In genomic region chr5:147935032-147935431, GRCh38 we compare ENCODE assay signal across 9 cellular contexts. TPM values are rescaled to one million over a fixed set of nuclear protein-coding genes. Genes with fewer than 3 reads are reported as not detected.
A peak's percentile ranks its signal among the peaks of the same experiment; 100 is the strongest.
DNase-seq lines count a peak whose midpoint lies in the region; ATAC-seq, FAIRE-seq and TF ChIP-seq lines count a peak whose summit lies in the region.
"Had no signal": no experiment of that assay in that cellular context is flagged by ENCODE, and none has a peak within 500 bp of the region (broad histone marks: within the 10 kb centered on the region; RNA-seq: fewer than 3 reads in every experiment).

No MANE protein-coding gene starts in this region.

- ATAC-seq in activated T-cell treated with anti-CD3 and anti-CD28 coated beads, Interleukin-2, amount 50 U/mL, for 4 hours: no peak
- ATAC-seq in effector memory CD8-positive, alpha-beta T cell (replicated peaks): no peak

- H3K4me3 ChIP-seq in NB4 (ENCODE audit: low read depth, low read length): no peak overlapping the region

- no peaks in the 10 kb centered on the region for H3K4me1 Mint-ChIP-seq in activated T-cell treated with anti-CD3 and anti-CD28 coated beads, Interleukin-2, amount 50 U/mL, for 4 hours (ENCODE audit: low read depth)
- no peaks in the 10 kb centered on the region for H3K4me1 Mint-ChIP-seq in effector memory CD8-positive, alpha-beta T cell (ENCODE audit: low read depth in 2 of 2)

- intact Hi-C loops in posterior cingulate gyrus (cut with DNase I): no loop called here

- H3K27ac Mint-ChIP-seq in effector memory CD8-positive, alpha-beta T cell: no peak overlapping the region
- H3K27ac Mint-ChIP-seq: dendritic cell treated with granulocyte-macrophage colony-stimulating factor and Interleukin-4, amounts not matched to agents 40 ng/mL and 50 ng/mL, for 4 days had no signal

- no peak for TF ChIP-seq POLR2A in NB4 (IDR thresholded peaks at IDR 0.05; ENCODE audit: extremely low read depth, insufficient read length)

- H3K27me3 Mint-ChIP-seq in activated T-cell treated with anti-CD3 and anti-CD28 coated beads, Interleukin-2, amount 50 U/mL, for 4 hours (ENCODE audit: low read depth): no peaks in the 10 kb centered on the region
- peaks cover 0 to 6% of the 10 kb centered on the region in 2 donors for H3K27me3 Mint-ChIP-seq in effector memory CD8-positive, alpha-beta T cell
- H3K27me3 Mint-ChIP-seq: dendritic cell treated with granulocyte-macrophage colony-stimulating factor and Interleukin-4, amounts not matched to agents 40 ng/mL and 50 ng/mL, for 4 days had no signal

- DNase-seq in DMS153 (lab: John Stamatoyannopoulos, UW) (peak; percentile 20), NB4 (ENCODE audit: low read depth) (peak; percentile 63), amniotic stem cell (lab: John Stamatoyannopoulos, UW) (peak; percentile 29), iPS-NIHi7 (ENCODE audit: extremely low spot score) (peak; percentile 63), posterior cingulate gyrus (no peak), RCC 7860 (ENCODE audit: low spot score) (no peak)
- DNase-seq in activated T-cell treated with anti-CD3 and anti-CD28 coated beads, Interleukin-2, amount 50 U/mL, for 4 hours: no peak
- no peak for DNase-seq in effector memory CD8-positive, alpha-beta T cell

- H3K9me3 Mint-ChIP-seq in activated T-cell treated with anti-CD3 and anti-CD28 coated beads, Interleukin-2, amount 50 U/mL, for 4 hours: no peaks in the 10 kb centered on the region
- no peaks in the 10 kb centered on the region for H3K9me3 Mint-ChIP-seq in effector memory CD8-positive, alpha-beta T cell
- H3K9me3 Mint-ChIP-seq: dendritic cell treated with granulocyte-macrophage colony-stimulating factor and Interleukin-4, amounts not matched to agents 40 ng/mL and 50 ng/mL, for 4 days had no signal

- no peak for FAIRE-seq in RCC 7860 (lab: Jason Lieb, UNC)

- TF ChIP-seq CTCF in NB4 (IDR thresholded peaks at IDR 0.05; ENCODE audit: low read depth, low read length): peak; percentile 14

- no peaks in the 10 kb centered on the region for H3K36me3 Mint-ChIP-seq in activated T-cell treated with anti-CD3 and anti-CD28 coated beads, Interleukin-2, amount 50 U/mL, for 4 hours (ENCODE audit: insufficient read depth)
- no peaks in the 10 kb centered on the region for H3K36me3 Mint-ChIP-seq in effector memory CD8-positive, alpha-beta T cell (ENCODE audit: insufficient read depth)

- no peak overlapping the region for H3K4me3 Mint-ChIP-seq in activated T-cell treated with anti-CD3 and anti-CD28 coated beads, Interleukin-2, amount 50 U/mL, for 4 hours
- H3K4me3 Mint-ChIP-seq in effector memory CD8-positive, alpha-beta T cell: no peak overlapping the region
- H3K4me3 Mint-ChIP-seq: dendritic cell treated with granulocyte-macrophage colony-stimulating factor and Interleukin-4, amounts not matched to agents 40 ng/mL and 50 ng/mL, for 4 days had no signal

RNA-seq across cellular contexts. Expression of gene C5orf46, which starts 28.7 kb away (rescaled TPM):
- total RNA-seq in activated T-cell treated with anti-CD3 and anti-CD28 coated beads, Interleukin-2, amount 50 U/mL, for 4 hours: not detected

RNA-seq across cellular contexts. Expression of gene SCGB3A2, which starts 56.5 kb away (rescaled TPM):
- under 1 TPM in 1 of 3 donors, not detected in 2; 0.90 TPM for total RNA-seq in activated T-cell treated with anti-CD3 and anti-CD28 coated beads, Interleukin-2, amount 50 U/mL, for 4 hours

Comparison
In these comparisons a context has a peak if more than half of its experiments do, and no peak if none do; other contexts are left out.
1. DNase-seq: peak in DMS153 (single experiment), NB4 (single experiment), amniotic stem cell (single experiment) and iPS-NIHi7 (single experiment); none in activated T-cell treated with anti-CD3 and anti-CD28 coated beads, Interleukin-2, amount 50 U/mL, for 4 hours (single experiment), posterior cingulate gyrus (0 of 10), RCC 7860 (single experiment) and effector memory CD8-positive, alpha-beta T cell (0 of 3).